1 cellular context compared by ENCODE assay signal in genomic region chr9:114421147-114421546, GRCh38.
TF ChIP-seq lines count a peak whose summit lies in the region.

No MANE protein-coding gene starts in this region.

TF ChIP-seq in H1, 55 proteins besides CTCF, POLR2A, EP300 and RAD21 (continued from another document):
- TF ChIP-seq E2F6 (IDR thresholded peaks at IDR 0.05) = no peak
- no peak for TF ChIP-seq POLR2AphosphoS5 (IDR thresholded peaks at IDR 0.05; ENCODE audit: low read depth, low read length)
- no peak for TF ChIP-seq MAFK (IDR thresholded peaks at IDR 0.05; ENCODE audit: low read depth, low read length)
- TF ChIP-seq YY1 (IDR thresholded peaks at IDR 0.05; ENCODE audit: low read depth, low read length) = no peak
- TF ChIP-seq CHD2 (IDR thresholded peaks at IDR 0.05; ENCODE audit: low read length) = no peak
- no peak for TF ChIP-seq BCL11A (IDR thresholded peaks at IDR 0.05; ENCODE audit: low read depth in 2 of 2, low read length in 2 of 2)
- no peak for TF ChIP-seq BRCA1 (IDR thresholded peaks at IDR 0.05; ENCODE audit: low read depth, low read length)
